Comparison of ENCODE assay signal across 18 cellular contexts in genomic region chr22:17962168-17962567, GRCh38.
DNase-seq lines count a peak whose midpoint lies in the region; ATAC-seq and TF ChIP-seq lines count a peak whose summit lies in the region.
"Had no signal": no experiment of that assay in that cellular context is flagged by ENCODE, and none has a peak within 500 bp of the region (broad histone marks: within the 10 kb centered on the region; RNA-seq: fewer than 3 reads in every experiment).

No MANE protein-coding gene starts in this region.

- peak overlapping the region; percentile 20 for H4K8ac ChIP-seq in neuronal stem cell (ENCODE audit: low read depth, low read length)

- H2BK5ac ChIP-seq in neuronal stem cell (ENCODE audit: low read length), result no peak overlapping the region

- no peak overlapping the region for H4K91ac ChIP-seq in neuronal stem cell (ENCODE audit: low read depth, low read length, poor library complexity)

- H3K4me2 ChIP-seq in neuronal stem cell (ENCODE audit: insufficient read depth, low read length, poor library complexity, severe bottlenecking), result no peak overlapping the region
- H3K4me2 ChIP-seq: PC-9 had no signal

- no peaks in the 10 kb centered on the region for H3K9me3 ChIP-seq in heart left ventricle
- H3K9me3 ChIP-seq in endodermal cell (ENCODE audit: control insufficient read depth, low read length), result no peaks in the 10 kb centered on the region
- H3K9me3 ChIP-seq in neuronal stem cell (replicated peaks in 1 of 2; ENCODE audit: control insufficient read depth in 2 of 2, insufficient read depth in 1 of 2, low read depth in 1 of 2, low read length in 2 of 2), result no peaks in the 10 kb centered on the region

- no peaks in the 10 kb centered on the region for H3K9me3 Mint-ChIP-seq in endodermal cell
- H3K9me3 Mint-ChIP-seq in activated naive CD4-positive, alpha-beta T cell treated with anti-CD3 and anti-CD28 coated beads, Interleukin-2, amount 10 ng/mL, durations not matched to agents 7 days and 5 days, result no peaks in the 10 kb centered on the region
- H3K9me3 Mint-ChIP-seq: HFFc6, IgD-negative memory B cell had no signal

- CTCF ChIA-PET in activated naive CD4-positive, alpha-beta T cell treated with anti-CD3 and anti-CD28 coated beads, Interleukin-2, amount 10 ng/mL, durations not matched to agents 7 days and 5 days (lab: Charles Lee), result no interaction called here

- H3K18ac ChIP-seq in neuronal stem cell (ENCODE audit: low read length), result peak overlapping the region; percentile 44

- H3K27ac ChIP-seq in heart left ventricle, result peak overlapping the region in 2 of 12 donors; percentile 22 to 26
- H3K27ac ChIP-seq in endodermal cell (ENCODE audit: low read depth, low read length), result no peak overlapping the region
- H3K27ac ChIP-seq in neuronal stem cell (replicated peaks; ENCODE audit: low read length), result no peak overlapping the region
- H3K27ac ChIP-seq: 22Rv1, PC-9 had no signal

- intact Hi-C loops in Right ventricle myocardium superior (cut with DNase I) (loop anchor here (5.0 kb wide), 1 partner anchor 45 kb away; no protein-coding TSS in a partner anchor), heart left ventricle (cut with DNase I) (no loop called here)

- H3K4me1 Mint-ChIP-seq in endodermal cell, result peaks cover 60% of the 10 kb centered on the region
- peaks cover 6% of the 10 kb centered on the region for H3K4me1 Mint-ChIP-seq in activated naive CD4-positive, alpha-beta T cell treated with anti-CD3 and anti-CD28 coated beads, Interleukin-2, amount 10 ng/mL, durations not matched to agents 7 days and 5 days

- H3K4ac ChIP-seq in neuronal stem cell (ENCODE audit: low read length), result no peak overlapping the region

- peaks cover 14% of the 10 kb centered on the region for H3K27me3 Mint-ChIP-seq in endodermal cell (ENCODE audit: insufficient read depth)
- H3K27me3 Mint-ChIP-seq in activated naive CD4-positive, alpha-beta T cell treated with anti-CD3 and anti-CD28 coated beads, Interleukin-2, amount 10 ng/mL, durations not matched to agents 7 days and 5 days, result no peaks in the 10 kb centered on the region
- H3K27me3 Mint-ChIP-seq: IgD-negative memory B cell had no signal

- no peak for TF ChIP-seq POLR2A in heart left ventricle (IDR thresholded peaks at IDR 0.05)

- DNase-seq in Right ventricle myocardium superior (no peak), heart left ventricle (no peak), G401 (ENCODE audit: low spot score) (peak; percentile 62), endodermal cell (peak; percentile 51), neuronal stem cell (ENCODE audit: low spot score) (no peak), activated gamma-delta T cell (lab: John Stamatoyannopoulos, UW) (no peak)
- no peak for DNase-seq in activated naive CD4-positive, alpha-beta T cell treated with anti-CD3 and anti-CD28 coated beads, Interleukin-2, amount 10 ng/mL, durations not matched to agents 7 days and 5 days
- DNase-seq: DMS 273 treated with DMSO at 0.1 percent for 48 hours, HFFc6, NCI-H1105, NCI-H1694, NCI-H2107, NCI-H2227 treated with DMSO at 0.1 percent for 48 hours, NCI-H524, PC-9 had no signal

- 73 to 89% (median 86%) methylated on average over 13 of the region's 13 CpGs for WGBS in heart left ventricle, 4 donors
- 94 to 95% methylated on average over 11 to 13 of the region's 13 CpGs for WGBS in endodermal cell (ENCODE audit: insufficient coverage in 1 of 2, insufficient read length in 1 of 2), 2 experiments
- WGBS in neuronal stem cell (ENCODE audit: extremely low coverage in 2 of 2, insufficient read length in 2 of 2, insufficient replicate concordance in 1 of 2), 2 donors, result no CpG with 5 or more reads among the region's 13 CpGs

- in situ Hi-C loops in G401 (cut with HindIII; ENCODE audit: low sequenced_read_pairs), result no loop called here

- H3K36me3 Mint-ChIP-seq in endodermal cell (ENCODE audit: low read depth), result peaks cover 2% of the 10 kb centered on the region
- no peaks in the 10 kb centered on the region for H3K36me3 Mint-ChIP-seq in activated naive CD4-positive, alpha-beta T cell treated with anti-CD3 and anti-CD28 coated beads, Interleukin-2, amount 10 ng/mL, durations not matched to agents 7 days and 5 days

- H3K4me3 Mint-ChIP-seq in endodermal cell, result no peak overlapping the region
- H3K4me3 Mint-ChIP-seq in activated naive CD4-positive, alpha-beta T cell treated with anti-CD3 and anti-CD28 coated beads, Interleukin-2, amount 10 ng/mL, durations not matched to agents 7 days and 5 days, result no peak overlapping the region
- H3K4me3 Mint-ChIP-seq: HFFc6 had no signal

- H3K36me3 ChIP-seq in heart left ventricle (no peaks in the 10 kb centered on the region), endodermal cell (ENCODE audit: control insufficient read depth, insufficient read depth, low read length) (no peaks in the 10 kb centered on the region), neuronal stem cell (replicated peaks in 1 of 2; ENCODE audit: control insufficient read depth in 2 of 2, insufficient read depth in 2 of 2, low read length in 2 of 2) (no peaks in the 10 kb centered on the region)

- ATAC-seq in Right ventricle myocardium superior (ENCODE audit: poor library complexity) (peak; percentile 13), heart left ventricle (no peak), GM18870 (IDR thresholded peaks at IDR 0.05; ENCODE audit: unreplicated experiment) (no peak)

- peaks cover 10% of the 10 kb centered on the region for H3K79me1 ChIP-seq in neuronal stem cell (ENCODE audit: low read depth, low read length)

- peak overlapping the region; percentile 17 for H2BK12ac ChIP-seq in neuronal stem cell (ENCODE audit: low read length)

- H2BK120ac ChIP-seq in neuronal stem cell (ENCODE audit: low read depth, low read length), result no peak overlapping the region

- peak overlapping the region; percentile 8 for H2AK5ac ChIP-seq in neuronal stem cell (ENCODE audit: low read depth, low read length)

- H3K4me3 ChIP-seq in heart left ventricle, result no peak overlapping the region
- H3K4me3 ChIP-seq in endodermal cell (ENCODE audit: low read length), result no peak overlapping the region
- H3K4me3 ChIP-seq in neuronal stem cell (ENCODE audit: low read length in 2 of 2), result no peak overlapping the region
- H3K4me3 ChIP-seq: PC-9 had no signal

- H3K14ac ChIP-seq in neuronal stem cell (ENCODE audit: low read length), result peak overlapping the region; percentile 39

- TF ChIP-seq CTCF in heart left ventricle (IDR thresholded peaks at IDR 0.05) (no peak), endodermal cell (conservative IDR thresholded peaks at IDR 0.05) (no peak)

- H3K27me3 ChIP-seq in heart left ventricle (no peaks in the 10 kb centered on the region), endodermal cell (ENCODE audit: control insufficient read depth, insufficient read depth, low read length, poor library complexity, severe bottlenecking) (peaks cover 14% of the 10 kb centered on the region), neuronal stem cell (ENCODE audit: control insufficient read depth in 3 of 3, insufficient read depth in 3 of 3, low read depth in 1 of 3, low read length in 3 of 3) (no peaks in the 10 kb centered on the region)

- peak overlapping the region; percentile 3 for H3K27ac Mint-ChIP-seq in endodermal cell
- H3K27ac Mint-ChIP-seq in activated naive CD4-positive, alpha-beta T cell treated with anti-CD3 and anti-CD28 coated beads, Interleukin-2, amount 10 ng/mL, durations not matched to agents 7 days and 5 days, result no peak overlapping the region
- H3K27ac Mint-ChIP-seq: HFFc6 had no signal

- H3K4me1 ChIP-seq in heart left ventricle (peaks cover 4 to 68% (median 34%) of the 10 kb centered on the region in 12 donors), endodermal cell (ENCODE audit: control insufficient read depth, insufficient read depth, low read length) (peaks cover 24% of the 10 kb centered on the region), neuronal stem cell (ENCODE audit: control insufficient read depth in 2 of 2, insufficient read depth in 1 of 2, low read depth in 1 of 2, low read length in 2 of 2) (peaks cover 9 to 25% of the 10 kb centered on the region in 2 donors)

- no peak overlapping the region for H3K9ac ChIP-seq in endodermal cell (ENCODE audit: extremely low read depth, low read length, poor library complexity, severe bottlenecking)
- no peak overlapping the region for H3K9ac ChIP-seq in neuronal stem cell (ENCODE audit: low read depth, low read length, poor library complexity)

- no peak overlapping the region for H2AFZ ChIP-seq in neuronal stem cell (ENCODE audit: low read length)
- H2AFZ ChIP-seq: PC-9 had no signal

- no peak overlapping the region for H2BK15ac ChIP-seq in neuronal stem cell (ENCODE audit: low read length)

- H3K23ac ChIP-seq in neuronal stem cell (ENCODE audit: low read depth, low read length, poor library complexity), result no peak overlapping the region

Comparison
In these comparisons a context has a peak if more than half of its experiments do, and no peak if none do; other contexts are left out.
1. DNase-seq: peak in G401 (single experiment) and endodermal cell (single experiment); none in Right ventricle myocardium superior (single experiment), heart left ventricle (0 of 5), neuronal stem cell (single experiment), activated gamma-delta T cell (single experiment) and activated naive CD4-positive, alpha-beta T cell treated with anti-CD3 and anti-CD28 coated beads, Interleukin-2, amount 10 ng/mL, durations not matched to agents 7 days and 5 days (single experiment).